Comparison of ENCODE assay signal across 9 cellular contexts in the genomic region with DNA sequence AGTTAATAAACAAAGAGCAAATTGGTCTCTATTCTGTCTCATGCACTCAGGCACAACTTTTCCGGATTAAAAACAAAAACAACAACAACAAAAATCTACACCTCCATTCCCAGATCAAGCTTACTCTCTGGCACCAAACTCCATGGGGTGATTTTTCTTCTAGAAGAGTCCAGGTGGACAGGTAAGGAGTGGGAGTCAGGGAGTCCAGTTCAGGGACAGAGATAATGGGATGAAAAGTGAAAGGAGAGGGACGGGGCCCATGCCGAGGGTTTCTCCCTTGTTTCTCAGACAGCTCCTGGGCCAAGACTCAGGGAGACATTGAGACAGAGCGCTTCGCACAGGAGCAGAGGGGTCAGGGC. TPM values are rescaled to one million over a fixed set of nuclear protein-coding genes. Genes with fewer than 3 reads are reported as not detected.
A peak's percentile ranks its signal among the peaks of the same experiment; 100 is the strongest.
DNase-seq lines count a peak whose midpoint lies in the region; ATAC-seq, FAIRE-seq and TF ChIP-seq lines count a peak whose summit lies in the region.
"Had no signal": no experiment of that assay in that cellular context is flagged by ENCODE, and none has a peak within 500 bp of the region (broad histone marks: within the 10 kb centered on the region; RNA-seq: fewer than 3 reads in every experiment).

No MANE protein-coding gene starts in this region.

- intact Hi-C loops in HepG2 (cut with micrococcal nuclease; ENCODE audit: unreplicated experiment): loop anchor here (1.0 to 5.0 kb wide), 5 partner anchors 23 to 161 kb away; no protein-coding TSS in a partner anchor
- intact Hi-C loops in thyroid gland (cut with DNase I): no loop called here

- peak overlapping the region; percentile 76 for H2AFZ ChIP-seq in astrocyte (ENCODE audit: low read depth, low read length)
- H2AFZ ChIP-seq in HepG2 (ENCODE audit: low read length): peak overlapping the region; percentile 64

- H3K4me3 ChIP-seq in astrocyte (ENCODE audit: insufficient read depth, low read depth, low read length): peak overlapping the region; percentile 64
- H3K4me3 ChIP-seq in HepG2 (replicated peaks in 1 of 3; ENCODE audit: insufficient read depth in 1 of 3, low read depth in 2 of 3, low read length in 3 of 3): peak overlapping the region; percentile 77 to 82 (median 80)
- peak overlapping the region in 1 of 3 donors; percentile 71 for H3K4me3 ChIP-seq in thyroid gland (replicated peaks in 1 of 3)

- H3K36me3 Mint-ChIP-seq in T-helper 1 cell treated with Interleukin-12 subunit alpha and Interleukin-12 subunit beta and Interleukin-4 antibody, amounts not matched to agents 30 μg/mL and 1 μg/mL, for 36 hours (ENCODE audit: low read depth): peaks cover 48% of the 10 kb centered on the region
- peaks cover 19% of the 10 kb centered on the region for H3K36me3 Mint-ChIP-seq in astrocyte (ENCODE audit: low read depth, unreplicated experiment)

- peaks cover 2% of the 10 kb centered on the region for H3K9me3 Mint-ChIP-seq in T-helper 1 cell treated with Interleukin-12 subunit alpha and Interleukin-12 subunit beta and Interleukin-4 antibody, amounts not matched to agents 30 μg/mL and 1 μg/mL, for 36 hours
- no peaks in the 10 kb centered on the region for H3K9me3 Mint-ChIP-seq in astrocyte (ENCODE audit: unreplicated experiment)

- CTCF ChIA-PET in HepG2 (lab: Yijun Ruan, JAX; ENCODE audit: low intra/inter-chr PET ratio, low total read pairs): no interaction called here

- TF ChIP-seq POLR2A in HepG2 (IDR thresholded peaks at IDR 0.05; ENCODE audit: insufficient read depth in 1 of 2, low read depth in 2 of 2, low read length in 2 of 2): no peak
- TF ChIP-seq POLR2A in thyroid gland (IDR thresholded peaks at IDR 0.05): no peak

- H3K27me3 ChIP-seq in astrocyte (ENCODE audit: insufficient read depth, low read length): no peaks in the 10 kb centered on the region
- H3K27me3 ChIP-seq in HepG2 (ENCODE audit: control insufficient read depth in 1 of 2, insufficient read depth in 2 of 2, low read length in 2 of 2): no peaks in the 10 kb centered on the region
- H3K27me3 ChIP-seq in thyroid gland: no peaks in the 10 kb centered on the region

- peak overlapping the region; percentile 90 for H3K9ac ChIP-seq in astrocyte (ENCODE audit: low read length)
- H3K9ac ChIP-seq in HepG2 (ENCODE audit: insufficient read depth, low read depth, low read length): peak overlapping the region; percentile 79

- H3K4me2 ChIP-seq in astrocyte (ENCODE audit: low read length) (peak overlapping the region; percentile 92), HepG2 (ENCODE audit: low read depth, low read length) (peak overlapping the region; percentile 68)

- 0% methylated on average over 4 of the region's 5 CpGs for WGBS in HepG2 (ENCODE audit: low lambda C conversion rate)
- 5 to 6% methylated on average over 4 to 5 of the region's 5 CpGs for WGBS in thyroid gland, 2 donors

- DNase-seq in T-helper 1 cell: no peak
- DNase-seq in astrocyte (ENCODE audit: low read depth): no peak
- no peak for DNase-seq in HepG2 (ENCODE audit: low spot score)
- no peak for DNase-seq in thyroid gland
- no peak for DNase-seq in globus pallidus (ENCODE audit: low spot score)

- FAIRE-seq in astrocyte (lab: Jason Lieb, UNC) (no peak), HepG2 (lab: Jason Lieb, UNC) (no peak)
- FAIRE-seq: A204.1 had no signal

- H3K79me2 ChIP-seq in astrocyte (ENCODE audit: insufficient read depth, low read length) (peaks cover 11% of the 10 kb centered on the region), HepG2 (ENCODE audit: insufficient read depth, low read length) (peaks cover 5% of the 10 kb centered on the region)

- no peak for TF ChIP-seq RAD21 in HepG2 (CRISPR knock-in tag; IDR thresholded peaks at IDR 0.05)

- H3K36me3 ChIP-seq in astrocyte (ENCODE audit: insufficient read depth, low read length): peaks cover 3% of the 10 kb centered on the region
- H3K36me3 ChIP-seq in HepG2 (replicated peaks in 1 of 2; ENCODE audit: control insufficient read depth in 1 of 2, insufficient read depth in 2 of 2, low read length in 2 of 2): peaks cover 3 to 15% of the 10 kb centered on the region in 2 experiments; a peak in 3 of 5 replicates
- no peaks in the 10 kb centered on the region for H3K36me3 ChIP-seq in thyroid gland

- in situ Hi-C loops in HepG2 (cut with HindIII; ENCODE audit: extremely low pct_ligation_motif_present, low pct_unique_long_range_greater_than_20kb): loop anchor here (5.0 to 10.0 kb wide), 2 partner anchors 55 to 77 kb away; no protein-coding TSS in a partner anchor

- H3K9me3 ChIP-seq in astrocyte (ENCODE audit: insufficient read depth, low read depth, low read length): no peaks in the 10 kb centered on the region
- H3K9me3 ChIP-seq in HepG2 (ENCODE audit: low read length): no peaks in the 10 kb centered on the region
- H3K9me3 ChIP-seq in thyroid gland: no peaks in the 10 kb centered on the region

- no TSS peak for BruUV-seq in HepG2 (replicated peaks; lab: Mats Ljungman, UMichigan)

- TF ChIP-seq CTCF in astrocyte (IDR thresholded peaks at IDR 0.05; ENCODE audit: insufficient read depth, low read depth, low read length) (no peak), HepG2 (CRISPR knock-in tag; IDR thresholded peaks at IDR 0.05) (no peak), thyroid gland (IDR thresholded peaks at IDR 0.05) (no peak)

- H3K4me1 Mint-ChIP-seq in T-helper 1 cell treated with Interleukin-12 subunit alpha and Interleukin-12 subunit beta and Interleukin-4 antibody, amounts not matched to agents 30 μg/mL and 1 μg/mL, for 36 hours (ENCODE audit: low read depth): peaks cover 36% of the 10 kb centered on the region
- peaks cover 4% of the 10 kb centered on the region for H3K4me1 Mint-ChIP-seq in astrocyte (ENCODE audit: low read depth, unreplicated experiment)

- TF ChIP-seq EP300 in HepG2 (IDR thresholded peaks at IDR 0.05; ENCODE audit: low read depth in 2 of 2, low read length in 2 of 2) (no peak), HepG2 (CRISPR knock-in tag; IDR thresholded peaks at IDR 0.05; ENCODE audit: borderline replicate concordance) (no peak)

- POLR2A ChIA-PET in HepG2 (lab: Yijun Ruan, JAX): interaction anchor here (0.8 to 1.5 kb wide), 4 partner anchors 15 to 151 kb away, joined by 4 to 7 read pairs (median 6); no protein-coding TSS in a partner anchor

- peak overlapping the region; percentile 82 for H3K27ac ChIP-seq in astrocyte (ENCODE audit: low read depth, low read length)
- peak overlapping the region; percentile 60 for H3K27ac ChIP-seq in HepG2 (ENCODE audit: extremely low read length, insufficient read depth, low read length)
- H3K27ac ChIP-seq in thyroid gland: peak overlapping the region; percentile 84 to 87 (median 84)

- ATAC-seq in HepG2 (peak; percentile 61), HG02973 (IDR thresholded peaks at IDR 0.05; ENCODE audit: unreplicated experiment) (no peak), GM21529 (IDR thresholded peaks at IDR 0.05; ENCODE audit: unreplicated experiment) (no peak)

- H3K27ac Mint-ChIP-seq in T-helper 1 cell treated with Interleukin-12 subunit alpha and Interleukin-12 subunit beta and Interleukin-4 antibody, amounts not matched to agents 30 μg/mL and 1 μg/mL, for 36 hours: peak overlapping the region; percentile 99
- H3K27ac Mint-ChIP-seq in astrocyte (ENCODE audit: unreplicated experiment): peak overlapping the region; percentile 90

- H4K20me1 ChIP-seq in astrocyte (ENCODE audit: insufficient read depth, low read length): peaks cover 10% of the 10 kb centered on the region
- H4K20me1 ChIP-seq in HepG2 (ENCODE audit: insufficient read depth, low read length): no peaks in the 10 kb centered on the region

- peak overlapping the region; percentile 90 for H3K4me3 Mint-ChIP-seq in T-helper 1 cell treated with Interleukin-12 subunit alpha and Interleukin-12 subunit beta and Interleukin-4 antibody, amounts not matched to agents 30 μg/mL and 1 μg/mL, for 36 hours
- peak overlapping the region; percentile 89 for H3K4me3 Mint-ChIP-seq in astrocyte (ENCODE audit: unreplicated experiment)

- peaks cover 7% of the 10 kb centered on the region for H3K4me1 ChIP-seq in astrocyte (ENCODE audit: insufficient read depth, low read length)
- H3K4me1 ChIP-seq in HepG2 (ENCODE audit: insufficient read depth, low read length): peaks cover 28% of the 10 kb centered on the region
- peaks cover 0 to 9% of the 10 kb centered on the region in 2 donors for H3K4me1 ChIP-seq in thyroid gland

- no peaks in the 10 kb centered on the region for H3K27me3 Mint-ChIP-seq in T-helper 1 cell treated with Interleukin-12 subunit alpha and Interleukin-12 subunit beta and Interleukin-4 antibody, amounts not matched to agents 30 μg/mL and 1 μg/mL, for 36 hours (ENCODE audit: low read depth)
- peaks cover 3% of the 10 kb centered on the region for H3K27me3 Mint-ChIP-seq in astrocyte (ENCODE audit: low read depth, unreplicated experiment)

TF ChIP-seq in HepG2, 621 proteins besides CTCF, POLR2A, EP300 and RAD21 (continues in another document):
- TF ChIP-seq HDAC1 (CRISPR knock-in tag; IDR thresholded peaks at IDR 0.05) (0 out of 2 replicates have a peak, but pooled peaks have one; percentile 5), ZNF292 (CRISPR knock-in tag; IDR thresholded peaks at IDR 0.05; ENCODE audit: borderline replicate concordance, low read depth) (no peak), RFX5 (IDR thresholded peaks at IDR 0.05; ENCODE audit: low read depth, low read length) (no peak)

RNA-seq across cellular contexts. Expression of gene HLA-A, which starts 0.4 kb away (rescaled TPM):
- total RNA-seq in astrocyte: 327 and 501 TPM in 2 replicates
- 131 and 345 TPM in 2 replicates for total RNA-seq in HepG2 (2016; rRNA removed; fragmentation: Illumina TruSeq; extraction: Trizol)
- 40.4 and 40.8 TPM in 2 replicates for total RNA-seq in HepG2 (2016; cell fraction: cytosol; rRNA removed; fragmentation: Illumina TruSeq; extraction: Trizol; ENCODE audit: low read depth)
- total RNA-seq in HepG2 (2016; cell fraction: insoluble cytoplasmic fraction; rRNA removed; fragmentation: Illumina TruSeq; extraction: Trizol): 123 and 365 TPM in 2 replicates
- 56.7 and 57.0 TPM in 2 replicates for total RNA-seq in HepG2 (2016; cell fraction: membrane; rRNA removed; fragmentation: Illumina TruSeq; extraction: Trizol)
- 268 and 300 TPM in 2 replicates for total RNA-seq in HepG2 (2016; cell fraction: nucleus; rRNA removed; fragmentation: Illumina TruSeq; extraction: Trizol)
- 527 and 598 TPM in 2 replicates for polyA plus RNA-seq in HepG2 (2011; rRNA removed)
- polyA plus RNA-seq in HepG2 (2011; cell fraction: cytosol; rRNA removed): 540 and 603 TPM in 2 replicates
- 321 and 388 TPM in 2 replicates for polyA plus RNA-seq in HepG2 (2011; cell fraction: nucleus; rRNA removed)
- polyA plus RNA-seq in HepG2 (2012): 267 and 414 TPM in 2 replicates
- 46.2 and 49.2 TPM in 2 replicates for polyA plus RNA-seq in HepG2 (2016; cell fraction: cytosol; fragmentation: Illumina TruSeq; extraction: Trizol; ENCODE audit: low read depth)
- 135 and 142 TPM in 2 replicates for polyA plus RNA-seq in HepG2 (2016; cell fraction: insoluble cytoplasmic fraction; fragmentation: Illumina TruSeq; extraction: Trizol; ENCODE audit: low read depth)
- 49.9 and 54.4 TPM in 2 replicates for polyA plus RNA-seq in HepG2 (2016; cell fraction: membrane; fragmentation: Illumina TruSeq; extraction: Trizol; ENCODE audit: low read depth)
- polyA plus RNA-seq in HepG2 (2016; cell fraction: nucleus; fragmentation: Illumina TruSeq; extraction: Trizol; ENCODE audit: insufficient read depth, low read depth): 529 and 565 TPM in 2 replicates
- polyA minus RNA-seq in HepG2 (2011; rRNA and poly(A)+ RNA removed; ENCODE audit: low replicate concordance): 311 and 488 TPM in 2 replicates
- 211 and 252 TPM in 2 replicates for polyA minus RNA-seq in HepG2 (2011; cell fraction: cytosol; rRNA and poly(A)+ RNA removed)
- polyA minus RNA-seq in HepG2 (2011; cell fraction: nucleus; rRNA and poly(A)+ RNA removed): 56.9 and 83.0 TPM in 2 replicates
- 100 to 1,000 TPM; 398 to 842 (median 578) TPM for total RNA-seq in thyroid gland
